ENCODE assay signal across 3 cellular contexts in genomic region chr4:185518069-185518468, GRCh38.
TF ChIP-seq lines count a peak whose summit lies in the region.

No MANE protein-coding gene starts in this region.

TF ChIP-seq in liver, 16 proteins besides CTCF, POLR2A, EP300 and RAD21 (continued from another document):
- TF ChIP-seq REST (IDR thresholded peaks at IDR 0.05): peak; percentile 86

TF ChIP-seq in HepG2, 621 proteins besides CTCF, POLR2A, EP300 and RAD21 (continued from another document):
- peak in 1 of 2 experiments; percentile 76; a peak in 2 of 4 replicates for TF ChIP-seq REST (IDR thresholded peaks at IDR 0.05; ENCODE audit: borderline replicate concordance in 1 of 2, low read depth in 1 of 2, low read length in 2 of 2)
TF ChIP-seq in HepG2: peak in this region for 1.

TF ChIP-seq in Ishikawa, 13 proteins besides CTCF, POLR2A, EP300 and RAD21:
- TF ChIP-seq REST (IDR thresholded peaks at IDR 0.05; ENCODE audit: low read depth) (peak; percentile 62), MAX (IDR thresholded peaks at IDR 0.05) (no peak)
